ENCODE assay signal across 11 cellular contexts in the genomic region with DNA sequence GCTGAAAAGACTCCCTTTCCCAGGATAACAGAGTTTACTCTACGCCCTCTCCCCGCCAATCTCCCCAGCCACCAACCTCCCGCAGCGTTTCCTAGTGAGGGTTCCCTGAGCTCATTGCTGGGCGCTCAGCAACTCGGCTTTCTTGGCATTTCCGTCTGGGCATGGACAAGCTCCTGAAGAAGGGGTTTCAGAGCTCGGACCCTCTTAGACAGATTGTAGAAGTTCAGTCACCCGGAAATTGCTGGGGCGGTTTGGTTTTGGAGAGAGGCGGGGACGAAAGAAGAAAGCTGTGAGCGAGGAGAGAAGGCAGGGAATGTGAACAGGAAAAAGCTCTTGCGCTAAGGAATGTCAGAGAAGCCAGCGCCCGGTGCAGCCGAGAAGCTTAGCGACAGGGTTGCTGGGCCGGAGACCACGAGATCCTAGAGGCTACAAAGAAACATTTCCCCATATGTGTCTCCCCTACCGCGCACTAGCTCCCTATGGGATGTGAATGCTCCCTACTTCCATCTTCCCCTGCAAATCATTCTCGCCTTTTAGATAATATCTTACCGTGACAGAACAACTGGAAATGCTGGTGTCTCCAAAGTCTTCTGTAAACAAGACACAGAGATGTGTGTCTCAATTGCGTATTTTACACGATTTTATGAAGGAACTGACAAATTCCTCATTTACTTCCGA. TPM values are rescaled to one million over a fixed set of nuclear protein-coding genes. Genes with fewer than 3 reads are reported as not detected.
DNase-seq lines count a peak whose midpoint lies in the region; ATAC-seq and TF ChIP-seq lines count a peak whose summit lies in the region.
"Had no signal": no experiment of that assay in that cellular context is flagged by ENCODE, and none has a peak within 500 bp of the region (broad histone marks: within the 10 kb centered on the region; RNA-seq: fewer than 3 reads in every experiment).

No MANE protein-coding gene starts in this region.

- H3K9me3 Mint-ChIP-seq in progenitor cell of endocrine pancreas (ENCODE audit: low read depth): no peaks in the 10 kb centered on the region

- H4K20me1 ChIP-seq in PC-9 (ENCODE audit: insufficient read depth): no peaks in the 10 kb centered on the region

- peak overlapping the region; percentile 99 for H3K4me2 ChIP-seq in PC-9

- no peaks in the 10 kb centered on the region for H3K36me3 ChIP-seq in PC-9 (ENCODE audit: low read depth)
- H3K36me3 ChIP-seq in right atrium auricular region: no peaks in the 10 kb centered on the region
- H3K36me3 ChIP-seq in ascending aorta: no peaks in the 10 kb centered on the region

- intact Hi-C loops in PC-9 (cut with micrococcal nuclease; ENCODE audit: unreplicated experiment) (loop anchor here (2.0 to 10.0 kb wide), 6 partner anchors 81 to 599 kb away; a partner anchor contains a TSS), ascending aorta (cut with DNase I) (no loop called here)

- H3K4me1 ChIP-seq in PC-9 (replicated peaks; ENCODE audit: insufficient read depth): peaks cover 27% of the 10 kb centered on the region
- no peaks in the 10 kb centered on the region for H3K4me1 ChIP-seq in right atrium auricular region
- H3K4me1 ChIP-seq in ascending aorta: no peaks in the 10 kb centered on the region

- no peaks in the 10 kb centered on the region for H3K36me3 Mint-ChIP-seq in progenitor cell of endocrine pancreas (ENCODE audit: insufficient read depth)

- TF ChIP-seq CTCF in PC-9 (conservative IDR thresholded peaks at IDR 0.05): no peak
- TF ChIP-seq CTCF in epithelial cell of esophagus (IDR thresholded peaks at IDR 0.05; ENCODE audit: insufficient read depth, low read depth, low read length, missing control alignments): no peak
- no peak for TF ChIP-seq CTCF in progenitor cell of endocrine pancreas (IDR thresholded peaks at IDR 0.05; ENCODE audit: unreplicated experiment)
- no peak for TF ChIP-seq CTCF in right atrium auricular region (IDR thresholded peaks at IDR 0.05)
- TF ChIP-seq CTCF in ascending aorta (IDR thresholded peaks at IDR 0.05): no peak

- ATAC-seq in GM19023 (IDR thresholded peaks at IDR 0.05; ENCODE audit: unreplicated experiment): no peak

- no peaks in the 10 kb centered on the region for H3K79me2 ChIP-seq in PC-9 (ENCODE audit: low read depth)

- no peaks in the 10 kb centered on the region for H3K9me2 ChIP-seq in PC-9 (ENCODE audit: insufficient read depth)

- H3K27me3 ChIP-seq in PC-9 (ENCODE audit: insufficient read depth, low read depth) (no peaks in the 10 kb centered on the region), right atrium auricular region (peaks cover 5 to 19% of the 10 kb centered on the region in 2 donors), ascending aorta (no peaks in the 10 kb centered on the region)

- CTCF ChIA-PET in PC-9 (lab: Charles Lee): interaction anchor here (0.6 to 1.2 kb wide), 2 partner anchors 38 to 456 kb away, joined by 5 to 8 read pairs; no protein-coding TSS in a partner anchor

- H3K4me1 Mint-ChIP-seq in progenitor cell of endocrine pancreas (ENCODE audit: low read depth): peaks cover 12% of the 10 kb centered on the region

- H3K4me3 Mint-ChIP-seq in progenitor cell of endocrine pancreas (ENCODE audit: low read depth): peak overlapping the region; percentile 78

- POLR2A ChIA-PET in PC-9 (lab: Charles Lee; ENCODE audit: unreplicated experiment): interaction anchor here (0.5 to 1.1 kb wide), 6 partner anchors 11 to 1514 kb away, joined by 3 to 5 read pairs (median 4); a partner anchor contains a TSS

- peak overlapping the region; percentile 78 for H3K27ac Mint-ChIP-seq in progenitor cell of endocrine pancreas

- no TSS peak for BruUV-seq in PC-9 (replicated peaks; lab: Mats Ljungman, UMichigan)

- peaks cover 83% of the 10 kb centered on the region for H3K27me3 Mint-ChIP-seq in progenitor cell of endocrine pancreas

- H3K4me3 ChIP-seq in PC-9 (peak overlapping the region; percentile 84), epithelial cell of esophagus (ENCODE audit: low read length) (peak overlapping the region; percentile 62), right atrium auricular region (no peak overlapping the region), ascending aorta (no peak overlapping the region)

- H3K27ac ChIP-seq in PC-9: no peak overlapping the region
- H3K27ac ChIP-seq in right atrium auricular region: no peak overlapping the region
- H3K27ac ChIP-seq in ascending aorta: no peak overlapping the region

- H3K9me3 ChIP-seq in PC-9 (ENCODE audit: insufficient read depth, low read depth): no peaks in the 10 kb centered on the region
- H3K9me3 ChIP-seq in right atrium auricular region: peaks cover 0 to 14% of the 10 kb centered on the region in 2 donors
- H3K9me3 ChIP-seq in ascending aorta: no peaks in the 10 kb centered on the region

- peak overlapping the region; percentile 99 for H2AFZ ChIP-seq in PC-9

- peaks cover 35% of the 10 kb centered on the region for H3F3A ChIP-seq in PC-9 (ENCODE audit: insufficient read depth, low read depth)

- DNase-seq in NCI-H1105 treated with DMSO at 0.1 percent for 48 hours (lab: John Stamatoyannopoulos, UW) (peak; percentile 18), NCI-H1105 (lab: John Stamatoyannopoulos, UW) (no peak), PC-9 (peak; percentile 60), epithelial cell of esophagus (ENCODE audit: low read depth) (peak; percentile 65), progenitor cell of endocrine pancreas (ENCODE audit: low spot score, unreplicated experiment) (no peak), right atrium auricular region (ENCODE audit: low spot score) (no peak), ascending aorta (ENCODE audit: low spot score in 2 of 2) (no peak)
- DNase-seq: activated CD4-positive, alpha-beta T cell treated with anti-CD3 and anti-CD28 coated beads, Interleukin-2, amount 10 ng/mL, durations not matched to agents 7 days and 5 days; hippocampal formation; stimulated activated CD4-positive, alpha-beta T cell treated with anti-CD3 and anti-CD28 coated beads, Interleukin-4, amount 100 ng/mL, for 4 hours had no signal

RNA-seq across cellular contexts. Expression of a gene that starts 15.8 kb away (rescaled TPM):
- 0.26 TPM in 1 of 2 replicates, not detected in the other for total RNA-seq in PC-9 (2021)
- total RNA-seq in progenitor cell of endocrine pancreas: not detected in 2 replicates
- not detected for total RNA-seq in right atrium auricular region
- not detected for total RNA-seq in ascending aorta
- total RNA-seq: activated CD4-positive, alpha-beta T cell treated with anti-CD3 and anti-CD28 coated beads, Interleukin-2, amount 10 ng/mL, durations not matched to agents 7 days and 5 days had no signal

RNA-seq across cellular contexts. Expression of a gene that starts 48.7 kb away (rescaled TPM):
- total RNA-seq in PC-9 (2021) (32.3 and 32.5 TPM in 2 replicates), progenitor cell of endocrine pancreas (28.2 and 29.8 TPM in 2 replicates), right atrium auricular region (1 to 10 TPM in 1 of 2 donors, not detected in 1; 1.7 TPM), ascending aorta (not detected)

Comparison
In these comparisons a context has a peak if more than half of its experiments do, and no peak if none do; other contexts are left out.
1. DNase-seq: peak in NCI-H1105 treated with DMSO at 0.1 percent for 48 hours (single experiment), PC-9 (2 of 2) and epithelial cell of esophagus (single experiment); none in NCI-H1105 (single experiment), progenitor cell of endocrine pancreas (single experiment), right atrium auricular region (single experiment) and ascending aorta (0 of 2).
2. H3K4me3 ChIP-seq: peak in PC-9 (single experiment) and epithelial cell of esophagus (single experiment); none in right atrium auricular region (0 of 2) and ascending aorta (0 of 2).
3. RNA of a gene that starts 48.7 kb away (total RNA-seq): 32.3 to 32.5 TPM in PC-9 and 28.2 to 29.8 TPM in progenitor cell of endocrine pancreas; 1.7 TPM in right atrium auricular region and not detected in ascending aorta (single experiment); every median in the first group is over 10 times any median in the second.